ENCODE assay signal across 1 cellular context in the genomic region with DNA sequence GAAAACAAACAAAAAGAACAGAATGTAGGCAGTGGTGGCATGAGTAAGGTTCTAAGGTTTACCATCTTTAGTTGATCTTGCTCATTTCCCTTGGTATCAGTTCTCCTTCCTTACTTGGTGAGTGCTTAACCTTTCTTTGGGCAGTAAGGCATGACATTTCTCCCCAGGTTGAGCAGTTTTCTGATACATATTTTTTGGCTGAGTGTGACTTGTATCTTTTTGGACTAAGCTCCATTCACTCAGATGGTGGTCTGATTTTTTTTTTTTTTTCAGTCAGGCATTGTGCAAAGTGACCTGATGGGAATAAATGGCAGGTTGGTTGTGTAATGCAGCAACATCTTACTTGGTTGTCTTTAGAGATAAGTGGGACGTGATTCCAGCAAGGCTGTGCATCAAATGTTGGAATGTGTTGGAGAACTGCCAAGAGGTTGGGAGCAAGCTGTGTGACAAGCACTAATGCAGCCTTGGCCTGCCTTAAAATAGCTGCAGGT.
TF ChIP-seq lines count a peak whose summit lies in the region.

No MANE protein-coding gene starts in this region.

TF ChIP-seq in HepG2, 621 proteins besides CTCF, POLR2A, EP300 and RAD21 (continued from another document and continues in another):
- TF ChIP-seq REL (CRISPR knock-in tag; conservative IDR thresholded peaks at IDR 0.05) (no peak), HDAC6 (IDR thresholded peaks at IDR 0.05; ENCODE audit: low read depth, low read length) (no peak), SOX6 (IDR thresholded peaks at IDR 0.05) (no peak), SOX6 (CRISPR knock-in tag; IDR thresholded peaks at IDR 0.05) (peak; percentile 56), FOSL2 (CRISPR knock-in tag; IDR thresholded peaks at IDR 0.05) (peak; percentile 38; the same call in 1 of the 2 replicates), HOXA7 (CRISPR knock-in tag; IDR thresholded peaks at IDR 0.05) (no peak), CBX1 (IDR thresholded peaks at IDR 0.05; ENCODE audit: low read depth) (peak; percentile 49), SCMH1 (CRISPR knock-in tag; IDR thresholded peaks at IDR 0.05; ENCODE audit: borderline replicate concordance) (no peak), CBX2 (IDR thresholded peaks at IDR 0.05; ENCODE audit: low read depth, low read length) (no peak), CBX2 (CRISPR knock-in tag; IDR thresholded peaks at IDR 0.05; ENCODE audit: low read depth) (no peak), ISL2 (CRISPR knock-in tag; IDR thresholded peaks at IDR 0.05) (peak; percentile 57; the same call in 1 of the 2 replicates), ZNF644 (CRISPR knock-in tag; IDR thresholded peaks at IDR 0.05; ENCODE audit: low read depth) (peak; percentile 81), SALL1 (CRISPR knock-in tag; IDR thresholded peaks at IDR 0.05) (0 out of 2 replicates have a peak, but pooled peaks have one; percentile 30), CEBPG (CRISPR knock-in tag; IDR thresholded peaks at IDR 0.05) (peak; percentile 82), ZNF292 (CRISPR knock-in tag; IDR thresholded peaks at IDR 0.05; ENCODE audit: borderline replicate concordance, low read depth) (peak; percentile 20; the same call in 1 of the 2 replicates), SRF (IDR thresholded peaks at IDR 0.05; ENCODE audit: low read depth, low read length) (no peak), ZNF350 (CRISPR knock-in tag; IDR thresholded peaks at IDR 0.05; ENCODE audit: borderline replicate concordance, low read depth) (no peak), YY1 (IDR thresholded peaks at IDR 0.05; ENCODE audit: insufficient read depth, insufficient replicate concordance, low read depth, low read length) (no peak), HMG20B (CRISPR knock-in tag; conservative IDR thresholded peaks at IDR 0.05) (no peak), ZNF614 (CRISPR knock-in tag; IDR thresholded peaks at IDR 0.05; ENCODE audit: borderline replicate concordance) (0 out of 2 replicates have a peak, but pooled peaks have one; percentile 38), RCOR2 (CRISPR knock-in tag; IDR thresholded peaks at IDR 0.05) (0 out of 2 replicates have a peak, but pooled peaks have one; percentile 44), NCOA2 (CRISPR knock-in tag; IDR thresholded peaks at IDR 0.05) (peak; percentile 21; the same call in 1 of the 2 replicates), ZKSCAN8 (CRISPR knock-in tag; IDR thresholded peaks at IDR 0.05; ENCODE audit: borderline replicate concordance) (no peak), XBP1 (CRISPR knock-in tag; IDR thresholded peaks at IDR 0.05) (no peak), ZNF3 (CRISPR knock-in tag; IDR thresholded peaks at IDR 0.05) (no peak), SAP130 (CRISPR knock-in tag; IDR thresholded peaks at IDR 0.05; ENCODE audit: low read depth) (peak; percentile 62; the same call in 1 of the 2 replicates), FOXJ3 (CRISPR knock-in tag; IDR thresholded peaks at IDR 0.05; ENCODE audit: borderline replicate concordance) (no peak), ZNF256 (CRISPR knock-in tag; conservative IDR thresholded peaks at IDR 0.05) (no peak), ZNF136 (CRISPR knock-in tag; IDR thresholded peaks at IDR 0.05; ENCODE audit: low read depth) (no peak), DR1 (CRISPR knock-in tag; IDR thresholded peaks at IDR 0.05) (no peak), ZNF761 (CRISPR knock-in tag; conservative IDR thresholded peaks at IDR 0.05) (peak; percentile 98), FOXA3 (CRISPR knock-in tag; IDR thresholded peaks at IDR 0.05) (peak; percentile 13; the same call in 1 of the 2 replicates), HNF4A (CRISPR knock-in tag; IDR thresholded peaks at IDR 0.05) (no peak), THAP11 (CRISPR knock-in tag; IDR thresholded peaks at IDR 0.05) (0 out of 2 replicates have a peak, but pooled peaks have one; percentile 32), KMT2A (CRISPR knock-in tag; IDR thresholded peaks at IDR 0.05) (peak; percentile 43; the same call in 1 of the 2 replicates), ZNF329 (CRISPR knock-in tag; IDR thresholded peaks at IDR 0.05; ENCODE audit: low read depth) (no peak), PHF21A (CRISPR knock-in tag; IDR thresholded peaks at IDR 0.05) (peak; percentile 40; the same call in 1 of the 2 replicates), TEAD3 (CRISPR knock-in tag; optimal IDR thresholded peaks at IDR 0.05; ENCODE audit: borderline replicate concordance) (peak; percentile 97), HMG20A (CRISPR knock-in tag; IDR thresholded peaks at IDR 0.05; ENCODE audit: borderline replicate concordance) (peak; percentile 48; the same call in 1 of the 2 replicates), GATAD2A (CRISPR knock-in tag; IDR thresholded peaks at IDR 0.05) (peak; percentile 49; the same call in 1 of the 2 replicates), ZMYM4 (CRISPR knock-in tag; IDR thresholded peaks at IDR 0.05) (peak; percentile 44; the same call in 1 of the 2 replicates), ZNF430 (CRISPR knock-in tag; IDR thresholded peaks at IDR 0.05) (no peak), TRIM24 (CRISPR knock-in tag; IDR thresholded peaks at IDR 0.05) (no peak), ZNF224 (CRISPR knock-in tag; IDR thresholded peaks at IDR 0.05) (no peak), SOX13 (IDR thresholded peaks at IDR 0.05) (no peak), SOX13 (CRISPR knock-in tag; conservative IDR thresholded peaks at IDR 0.05 in 1 of 2, IDR thresholded peaks at IDR 0.05 in 1 of 2) (peak in 1 of 2 experiments; percentile 60; a peak in 2 of 4 replicates), ZNF7 (CRISPR knock-in tag; IDR thresholded peaks at IDR 0.05) (no peak)
- TF ChIP-seq, protein P1, sequence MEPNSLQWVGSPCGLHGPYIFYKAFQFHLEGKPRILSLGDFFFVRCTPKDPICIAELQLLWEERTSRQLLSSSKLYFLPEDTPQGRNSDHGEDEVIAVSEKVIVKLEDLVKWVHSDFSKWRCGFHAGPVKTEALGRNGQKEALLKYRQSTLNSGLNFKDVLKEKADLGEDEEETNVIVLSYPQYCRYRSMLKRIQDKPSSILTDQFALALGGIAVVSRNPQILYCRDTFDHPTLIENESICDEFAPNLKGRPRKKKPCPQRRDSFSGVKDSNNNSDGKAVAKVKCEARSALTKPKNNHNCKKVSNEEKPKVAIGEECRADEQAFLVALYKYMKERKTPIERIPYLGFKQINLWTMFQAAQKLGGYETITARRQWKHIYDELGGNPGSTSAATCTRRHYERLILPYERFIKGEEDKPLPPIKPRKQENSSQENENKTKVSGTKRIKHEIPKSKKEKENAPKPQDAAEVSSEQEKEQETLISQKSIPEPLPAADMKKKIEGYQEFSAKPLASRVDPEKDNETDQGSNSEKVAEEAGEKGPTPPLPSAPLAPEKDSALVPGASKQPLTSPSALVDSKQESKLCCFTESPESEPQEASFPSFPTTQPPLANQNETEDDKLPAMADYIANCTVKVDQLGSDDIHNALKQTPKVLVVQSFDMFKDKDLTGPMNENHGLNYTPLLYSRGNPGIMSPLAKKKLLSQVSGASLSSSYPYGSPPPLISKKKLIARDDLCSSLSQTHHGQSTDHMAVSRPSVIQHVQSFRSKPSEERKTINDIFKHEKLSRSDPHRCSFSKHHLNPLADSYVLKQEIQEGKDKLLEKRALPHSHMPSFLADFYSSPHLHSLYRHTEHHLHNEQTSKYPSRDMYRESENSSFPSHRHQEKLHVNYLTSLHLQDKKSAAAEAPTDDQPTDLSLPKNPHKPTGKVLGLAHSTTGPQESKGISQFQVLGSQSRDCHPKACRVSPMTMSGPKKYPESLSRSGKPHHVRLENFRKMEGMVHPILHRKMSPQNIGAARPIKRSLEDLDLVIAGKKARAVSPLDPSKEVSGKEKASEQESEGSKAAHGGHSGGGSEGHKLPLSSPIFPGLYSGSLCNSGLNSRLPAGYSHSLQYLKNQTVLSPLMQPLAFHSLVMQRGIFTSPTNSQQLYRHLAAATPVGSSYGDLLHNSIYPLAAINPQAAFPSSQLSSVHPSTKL (CRISPR knock-in tag; IDR thresholded peaks at IDR 0.05), result peak; percentile 68
- TF ChIP-seq, protein P2, sequence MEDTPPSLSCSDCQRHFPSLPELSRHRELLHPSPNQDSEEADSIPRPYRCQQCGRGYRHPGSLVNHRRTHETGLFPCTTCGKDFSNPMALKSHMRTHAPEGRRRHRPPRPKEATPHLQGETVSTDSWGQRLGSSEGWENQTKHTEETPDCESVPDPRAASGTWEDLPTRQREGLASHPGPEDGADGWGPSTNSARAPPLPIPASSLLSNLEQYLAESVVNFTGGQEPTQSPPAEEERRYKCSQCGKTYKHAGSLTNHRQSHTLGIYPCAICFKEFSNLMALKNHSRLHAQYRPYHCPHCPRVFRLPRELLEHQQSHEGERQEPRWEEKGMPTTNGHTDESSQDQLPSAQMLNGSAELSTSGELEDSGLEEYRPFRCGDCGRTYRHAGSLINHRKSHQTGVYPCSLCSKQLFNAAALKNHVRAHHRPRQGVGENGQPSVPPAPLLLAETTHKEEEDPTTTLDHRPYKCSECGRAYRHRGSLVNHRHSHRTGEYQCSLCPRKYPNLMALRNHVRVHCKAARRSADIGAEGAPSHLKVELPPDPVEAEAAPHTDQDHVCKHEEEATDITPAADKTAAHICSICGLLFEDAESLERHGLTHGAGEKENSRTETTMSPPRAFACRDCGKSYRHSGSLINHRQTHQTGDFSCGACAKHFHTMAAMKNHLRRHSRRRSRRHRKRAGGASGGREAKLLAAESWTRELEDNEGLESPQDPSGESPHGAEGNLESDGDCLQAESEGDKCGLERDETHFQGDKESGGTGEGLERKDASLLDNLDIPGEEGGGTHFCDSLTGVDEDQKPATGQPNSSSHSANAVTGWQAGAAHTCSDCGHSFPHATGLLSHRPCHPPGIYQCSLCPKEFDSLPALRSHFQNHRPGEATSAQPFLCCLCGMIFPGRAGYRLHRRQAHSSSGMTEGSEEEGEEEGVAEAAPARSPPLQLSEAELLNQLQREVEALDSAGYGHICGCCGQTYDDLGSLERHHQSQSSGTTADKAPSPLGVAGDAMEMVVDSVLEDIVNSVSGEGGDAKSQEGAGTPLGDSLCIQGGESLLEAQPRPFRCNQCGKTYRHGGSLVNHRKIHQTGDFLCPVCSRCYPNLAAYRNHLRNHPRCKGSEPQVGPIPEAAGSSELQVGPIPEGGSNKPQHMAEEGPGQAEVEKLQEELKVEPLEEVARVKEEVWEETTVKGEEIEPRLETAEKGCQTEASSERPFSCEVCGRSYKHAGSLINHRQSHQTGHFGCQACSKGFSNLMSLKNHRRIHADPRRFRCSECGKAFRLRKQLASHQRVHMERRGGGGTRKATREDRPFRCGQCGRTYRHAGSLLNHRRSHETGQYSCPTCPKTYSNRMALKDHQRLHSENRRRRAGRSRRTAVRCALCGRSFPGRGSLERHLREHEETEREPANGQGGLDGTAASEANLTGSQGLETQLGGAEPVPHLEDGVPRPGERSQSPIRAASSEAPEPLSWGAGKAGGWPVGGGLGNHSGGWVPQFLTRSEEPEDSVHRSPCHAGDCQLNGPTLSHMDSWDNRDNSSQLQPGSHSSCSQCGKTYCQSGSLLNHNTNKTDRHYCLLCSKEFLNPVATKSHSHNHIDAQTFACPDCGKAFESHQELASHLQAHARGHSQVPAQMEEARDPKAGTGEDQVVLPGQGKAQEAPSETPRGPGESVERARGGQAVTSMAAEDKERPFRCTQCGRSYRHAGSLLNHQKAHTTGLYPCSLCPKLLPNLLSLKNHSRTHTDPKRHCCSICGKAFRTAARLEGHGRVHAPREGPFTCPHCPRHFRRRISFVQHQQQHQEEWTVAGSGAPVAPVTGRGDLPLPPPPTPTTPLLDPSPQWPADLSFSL (CRISPR knock-in tag; IDR thresholded peaks at IDR 0.05), result peak; percentile 66; the same call in 1 of the 2 replicates
- TF ChIP-seq, protein P3, sequence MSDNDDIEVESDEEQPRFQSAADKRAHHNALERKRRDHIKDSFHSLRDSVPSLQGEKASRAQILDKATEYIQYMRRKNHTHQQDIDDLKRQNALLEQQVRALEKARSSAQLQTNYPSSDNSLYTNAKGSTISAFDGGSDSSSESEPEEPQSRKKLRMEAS (IDR thresholded peaks at IDR 0.05), result 0 out of 2 replicates have a peak, but pooled peaks have one; percentile 4
- TF ChIP-seq, protein P4, sequence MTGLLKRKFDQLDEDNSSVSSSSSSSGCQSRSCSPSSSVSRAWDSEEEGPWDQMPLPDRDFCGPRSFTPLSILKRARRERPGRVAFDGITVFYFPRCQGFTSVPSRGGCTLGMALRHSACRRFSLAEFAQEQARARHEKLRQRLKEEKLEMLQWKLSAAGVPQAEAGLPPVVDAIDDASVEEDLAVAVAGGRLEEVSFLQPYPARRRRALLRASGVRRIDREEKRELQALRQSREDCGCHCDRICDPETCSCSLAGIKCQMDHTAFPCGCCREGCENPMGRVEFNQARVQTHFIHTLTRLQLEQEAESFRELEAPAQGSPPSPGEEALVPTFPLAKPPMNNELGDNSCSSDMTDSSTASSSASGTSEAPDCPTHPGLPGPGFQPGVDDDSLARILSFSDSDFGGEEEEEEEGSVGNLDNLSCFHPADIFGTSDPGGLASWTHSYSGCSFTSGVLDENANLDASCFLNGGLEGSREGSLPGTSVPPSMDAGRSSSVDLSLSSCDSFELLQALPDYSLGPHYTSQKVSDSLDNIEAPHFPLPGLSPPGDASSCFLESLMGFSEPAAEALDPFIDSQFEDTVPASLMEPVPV (CRISPR knock-in tag; IDR thresholded peaks at IDR 0.05), result no peak
- TF ChIP-seq, protein P5, sequence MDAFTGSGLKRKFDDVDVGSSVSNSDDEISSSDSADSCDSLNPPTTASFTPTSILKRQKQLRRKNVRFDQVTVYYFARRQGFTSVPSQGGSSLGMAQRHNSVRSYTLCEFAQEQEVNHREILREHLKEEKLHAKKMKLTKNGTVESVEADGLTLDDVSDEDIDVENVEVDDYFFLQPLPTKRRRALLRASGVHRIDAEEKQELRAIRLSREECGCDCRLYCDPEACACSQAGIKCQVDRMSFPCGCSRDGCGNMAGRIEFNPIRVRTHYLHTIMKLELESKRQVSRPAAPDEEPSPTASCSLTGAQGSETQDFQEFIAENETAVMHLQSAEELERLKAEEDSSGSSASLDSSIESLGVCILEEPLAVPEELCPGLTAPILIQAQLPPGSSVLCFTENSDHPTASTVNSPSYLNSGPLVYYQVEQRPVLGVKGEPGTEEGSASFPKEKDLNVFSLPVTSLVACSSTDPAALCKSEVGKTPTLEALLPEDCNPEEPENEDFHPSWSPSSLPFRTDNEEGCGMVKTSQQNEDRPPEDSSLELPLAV (CRISPR knock-in tag; conservative IDR thresholded peaks at IDR 0.05; ENCODE audit: low read depth), result no peak
- TF ChIP-seq, protein P6, sequence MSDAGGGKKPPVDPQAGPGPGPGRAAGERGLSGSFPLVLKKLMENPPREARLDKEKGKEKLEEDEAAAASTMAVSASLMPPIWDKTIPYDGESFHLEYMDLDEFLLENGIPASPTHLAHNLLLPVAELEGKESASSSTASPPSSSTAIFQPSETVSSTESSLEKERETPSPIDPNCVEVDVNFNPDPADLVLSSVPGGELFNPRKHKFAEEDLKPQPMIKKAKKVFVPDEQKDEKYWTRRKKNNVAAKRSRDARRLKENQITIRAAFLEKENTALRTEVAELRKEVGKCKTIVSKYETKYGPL (CRISPR knock-in tag; IDR thresholded peaks at IDR 0.05), result peak; percentile 39; the same call in 1 of the 2 replicates
- TF ChIP-seq, protein P7, sequence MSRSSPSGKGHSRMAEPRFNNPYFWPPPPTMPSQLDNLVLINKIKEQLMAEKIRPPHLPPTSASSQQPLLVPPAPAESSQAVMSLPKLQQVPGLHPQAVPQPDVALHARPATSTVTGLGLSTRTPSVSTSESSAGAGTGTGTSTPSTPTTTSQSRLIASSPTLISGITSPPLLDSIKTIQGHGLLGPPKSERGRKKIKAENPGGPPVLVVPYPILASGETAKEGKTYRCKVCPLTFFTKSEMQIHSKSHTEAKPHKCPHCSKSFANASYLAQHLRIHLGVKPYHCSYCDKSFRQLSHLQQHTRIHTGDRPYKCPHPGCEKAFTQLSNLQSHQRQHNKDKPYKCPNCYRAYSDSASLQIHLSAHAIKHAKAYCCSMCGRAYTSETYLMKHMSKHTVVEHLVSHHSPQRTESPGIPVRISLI (CRISPR knock-in tag; IDR thresholded peaks at IDR 0.05; ENCODE audit: borderline replicate concordance), result peak; percentile 83
